18 cellular contexts compared by ENCODE assay signal in the genomic region with DNA sequence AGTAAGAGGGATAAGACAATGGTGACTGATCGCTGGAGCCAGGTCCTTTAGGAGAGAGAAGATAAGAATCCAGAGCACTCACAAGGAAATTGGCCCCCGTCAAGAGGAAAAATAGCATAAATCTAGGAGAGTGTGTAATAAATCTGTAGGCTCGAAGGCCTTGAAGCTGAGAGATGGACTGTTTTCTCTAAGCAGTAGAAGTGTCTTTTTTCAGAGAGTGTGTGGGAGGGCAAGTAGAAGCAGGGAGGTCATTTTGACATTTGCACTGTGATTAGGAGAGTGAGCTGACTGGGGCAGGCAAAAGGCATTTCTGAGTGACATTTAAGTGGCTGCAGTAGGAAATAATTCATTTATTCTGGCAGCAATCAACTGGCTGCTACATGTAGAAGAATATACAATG.
"Had no signal": no experiment of that assay in that cellular context is flagged by ENCODE, and none has a peak within 500 bp of the region (broad histone marks: within the 10 kb centered on the region; RNA-seq: fewer than 3 reads in every experiment).

No MANE protein-coding gene starts in this region.

- H3K27ac ChIP-seq: foreskin keratinocyte, left lung, thyroid gland, upper lobe of right lung had no signal

- H3K27me3 ChIP-seq: foreskin keratinocyte, left lung, thyroid gland, upper lobe of right lung had no signal

- H3K4me3 ChIP-seq: left lung, thyroid gland, upper lobe of right lung had no signal

- DNase-seq: activated CD4-positive, alpha-beta T cell treated with anti-CD3 and anti-CD28 coated beads for 4 hours; activated CD4-positive, alpha-beta T cell treated with anti-CD3 and anti-CD28 coated beads, Interleukin-2, amount 50 U/mL, for 48 hours; activated CD4-positive, CD25-positive, alpha-beta regulatory T cell; activated naive CD4-positive, alpha-beta T cell treated with anti-CD3 and anti-CD28 coated beads for 36 hours; activated naive CD8-positive, alpha-beta T cell treated with anti-CD3 and anti-CD28 coated beads, Interleukin-2, amount 10 ng/mL, durations not matched to agents 7 days and 5 days; activated T-cell treated with anti-CD3 and anti-CD28 coated beads, Interleukin-2, amount 50 U/mL, for 48 hours; amygdala; cortex of kidney; foreskin keratinocyte; left lung; occipital lobe; stimulated activated CD4-positive, alpha-beta T cell treated with anti-CD3 and anti-CD28 coated beads, Interleukin-4, amount 100 ng/mL, for 24 hours; stimulated activated naive CD8-positive, alpha-beta T cell treated with anti-CD3 and anti-CD28 coated beads, Interleukin-15, Interleukin-2, amounts not matched to agents 100 U/mL and 50 U/mL, for 24 hours; T-helper 17 cell; thyroid gland; upper lobe of right lung had no signal

- FAIRE-seq: keratinocyte had no signal

- H3K9me3 ChIP-seq: left lung, thyroid gland, upper lobe of right lung had no signal

- H3K36me3 ChIP-seq: left lung, thyroid gland, upper lobe of right lung had no signal

- H3K4me1 ChIP-seq: foreskin keratinocyte, left lung, thyroid gland, upper lobe of right lung had no signal

- ATAC-seq: foreskin keratinocyte; left lung; natural killer cell treated with Interleukin-12 subunit alpha and Interleukin-12 subunit beta and Interleukin-15 and Interleukin-18, amount 100 ng/mL, for 72 hours; stimulated activated naive CD8-positive, alpha-beta T cell treated with anti-CD3 and anti-CD28 coated beads, Interleukin-15, Interleukin-2, amounts not matched to agents 100 U/mL and 50 U/mL, for 24 hours; T-helper 17 cell; upper lobe of right lung had no signal
